Comparison of ENCODE assay signal across 9 cellular contexts in the genomic region with DNA sequence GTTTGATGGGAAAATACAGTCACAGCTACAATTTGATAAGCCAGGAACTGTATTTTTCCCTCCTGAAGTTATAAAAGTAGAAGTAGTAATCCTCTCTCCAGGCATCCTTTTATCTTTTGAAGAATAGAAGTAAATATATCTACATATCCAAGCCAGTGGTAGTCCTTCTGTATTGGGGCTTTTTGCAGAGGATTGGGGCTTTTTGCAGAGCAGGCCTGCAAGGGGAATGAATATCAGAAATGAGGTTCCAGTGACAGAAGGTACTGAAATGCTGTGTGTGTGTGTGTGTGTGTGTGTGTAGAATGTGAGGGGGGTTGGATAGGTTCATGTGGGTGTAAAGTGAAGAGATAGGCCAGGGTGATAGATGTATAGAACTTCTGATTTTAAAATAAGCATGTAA.
"Had no signal": no experiment of that assay in that cellular context is flagged by ENCODE, and none has a peak within 500 bp of the region (broad histone marks: within the 10 kb centered on the region; RNA-seq: fewer than 3 reads in every experiment).

No MANE protein-coding gene starts in this region.

- H3K4me2 ChIP-seq: GM23338 had no signal

- ATAC-seq: GM23338, HCT116 had no signal

- H3K4me3 Mint-ChIP-seq: GM23338, H9, HFFc6 had no signal

- H3K36me3 ChIP-seq: HAP-1 had no signal

- H3K4me1 ChIP-seq: HAP-1 had no signal

- DNase-seq: GM23248, GOT3, H9, HCEC 1CT, HFFc6 had no signal

- H2AFZ ChIP-seq: GM23248, GM23338 had no signal

- H3K9me3 ChIP-seq: HAP-1 had no signal

- H3K27ac ChIP-seq: GM23248 had no signal

- H3K9ac ChIP-seq: GM23248 had no signal

- H3K4me3 ChIP-seq: GM23248, GM23338, HAP-1 had no signal

- FAIRE-seq: H54 had no signal

- H3K27ac Mint-ChIP-seq: GM23338, H9, HFFc6 had no signal

- H3K9me3 Mint-ChIP-seq: GM23338, H9, HFFc6 had no signal
